25 cellular contexts compared by ENCODE assay signal in the genomic region with DNA sequence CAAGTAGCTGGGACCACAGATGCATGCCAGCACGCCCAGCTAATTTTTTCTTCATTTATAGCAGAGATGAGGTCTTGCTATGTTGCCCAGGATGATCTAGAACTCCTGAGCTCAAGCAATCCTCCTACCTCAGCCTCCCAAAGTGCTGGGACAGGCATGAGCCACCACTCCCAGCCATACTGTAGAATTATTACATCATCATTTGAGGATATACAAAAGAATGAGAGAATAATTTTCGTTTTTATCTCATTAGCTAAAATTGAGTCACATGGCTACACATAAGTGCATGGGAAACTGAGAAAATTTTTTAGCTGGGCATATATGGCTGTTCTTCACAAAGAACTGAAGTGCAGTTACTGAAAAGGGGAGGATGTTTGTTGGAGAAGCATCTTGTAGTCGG. TPM values are rescaled to one million over a fixed set of nuclear protein-coding genes. Genes with fewer than 3 reads are reported as not detected.
DNase-seq lines count a peak whose midpoint lies in the region; ATAC-seq and TF ChIP-seq lines count a peak whose summit lies in the region.
"Had no signal": no experiment of that assay in that cellular context is flagged by ENCODE, and none has a peak within 500 bp of the region (broad histone marks: within the 10 kb centered on the region; RNA-seq: fewer than 3 reads in every experiment).

No MANE protein-coding gene starts in this region.

- no peak overlapping the region for H2AK9ac ChIP-seq in IMR-90 (replicated peaks; ENCODE audit: low read depth, low read length, poor library complexity)

- no peak overlapping the region for H2BK5ac ChIP-seq in IMR-90 (ENCODE audit: low read depth, low read length, poor library complexity, severe bottlenecking)

- no peak overlapping the region for H3K14ac ChIP-seq in IMR-90 (replicated peaks; ENCODE audit: low read depth, low read length)

- no peak overlapping the region for H3K27ac ChIP-seq in IMR-90 (ENCODE audit: insufficient read depth, low read length)
- H3K27ac ChIP-seq: BLaER1 had no signal

- H2AFZ ChIP-seq in IMR-90 (replicated peaks; ENCODE audit: low read length, poor library complexity) = no peak overlapping the region

- DNase-seq in IMR-90 (no peak), COLO829 (ENCODE audit: low spot score) (no peak), NCI-H2107 (lab: John Stamatoyannopoulos, UW) (no peak), DMS153 treated with DMSO at 0.1 percent for 48 hours (lab: John Stamatoyannopoulos, UW; ENCODE audit: unreplicated experiment) (no peak)
- no peak for DNase-seq in central memory CD8-positive, alpha-beta T cell (ENCODE audit: low spot score in 2 of 2)
- DNase-seq: 8988T; ACHN; BE2C; C1 segment of cervical spinal cord; Caco-2; Calu3; CD4-positive, alpha-beta memory T cell; CD4-positive, CD25-positive, alpha-beta regulatory T cell; CD8-positive, alpha-beta memory T cell; DMS53; DMS79; DND-41; EL; GDM1 had no signal

- H3K9me1 ChIP-seq in IMR-90 (ENCODE audit: insufficient read depth, low read length) = peaks cover 3% of the 10 kb centered on the region; the same call in 1 of the 2 replicates

- in situ Hi-C loops in IMR-90 (cut with MboI; ENCODE audit: low sequenced_read_pairs) = no loop called here

- no peak for TF ChIP-seq POLR2A in IMR-90 (IDR thresholded peaks at IDR 0.05; ENCODE audit: low read depth, low read length)

- no peak overlapping the region for H4K8ac ChIP-seq in IMR-90 (ENCODE audit: low read depth in 2 of 2, low read length in 2 of 2)

- ATAC-seq in IMR-90 (ENCODE audit: low read depth) = no peak
- ATAC-seq in activated T-helper 17 cell treated with anti-CD3 and anti-CD28 coated beads, Interleukin-2, amount 50 U/mL, for 72 hours (replicated peaks) = no peak
- no peak for ATAC-seq in central memory CD8-positive, alpha-beta T cell (replicated peaks; ENCODE audit: extremely low read depth, poor library complexity, severe bottlenecking)
- ATAC-seq: GM12878 had no signal

- no peaks in the 10 kb centered on the region for H4K20me1 ChIP-seq in IMR-90 (ENCODE audit: insufficient read depth, low read length)
- H4K20me1 ChIP-seq: BLaER1 had no signal

- WGBS in IMR-90 (ENCODE audit: extremely low coverage in 2 of 2, insufficient read length in 1 of 2), 2 experiments = no CpG with 5 or more reads among the region's 3 CpGs

- no peaks in the 10 kb centered on the region for H3K4me1 ChIP-seq in IMR-90 (ENCODE audit: control insufficient read depth, insufficient read depth, low read length)
- H3K4me1 ChIP-seq: BE2C, BLaER1, Caco-2 had no signal

- POLR2A ChIA-PET in IMR-90 (lab: Charles Lee; ENCODE audit: unreplicated experiment) = no interaction called here

- H3K79me1 ChIP-seq in IMR-90 (ENCODE audit: low read depth in 1 of 2, low read length in 2 of 2) = peaks cover 12 to 19% of the 10 kb centered on the region in 2 experiments

- no peak overlapping the region for H3K4me3 ChIP-seq in IMR-90 (ENCODE audit: insufficient read depth, low read depth, low read length)
- H3K4me3 ChIP-seq: BLaER1, GM12878 had no signal

- H3K27ac Mint-ChIP-seq in activated T-helper 17 cell treated with anti-CD3 and anti-CD28 coated beads, Interleukin-2, amount 50 U/mL, for 72 hours = peak overlapping the region; percentile 4
- H3K27ac Mint-ChIP-seq in central memory CD8-positive, alpha-beta T cell (ENCODE audit: low read depth) = peak overlapping the region; percentile 45

- H3K9me3 Mint-ChIP-seq in activated T-helper 17 cell treated with anti-CD3 and anti-CD28 coated beads, Interleukin-2, amount 50 U/mL, for 72 hours = no peaks in the 10 kb centered on the region
- H3K9me3 Mint-ChIP-seq in central memory CD8-positive, alpha-beta T cell = no peaks in the 10 kb centered on the region
- H3K9me3 Mint-ChIP-seq: CD14-positive monocyte; CD4-positive, alpha-beta memory T cell; CD4-positive, CD25-positive, alpha-beta regulatory T cell; CD8-positive, alpha-beta memory T cell had no signal

- no peaks in the 10 kb centered on the region for H3K9me3 ChIP-seq in IMR-90 (ENCODE audit: control insufficient read depth, insufficient read depth, low read length)
- H3K9me3 ChIP-seq: BE2C, BLaER1, Caco-2 had no signal

- no peaks in the 10 kb centered on the region for H3K27me3 ChIP-seq in IMR-90 (ENCODE audit: control insufficient read depth, insufficient read depth, low read length)
- H3K27me3 ChIP-seq: BE2C, BLaER1 had no signal

- no peak overlapping the region for H2BK20ac ChIP-seq in IMR-90 (ENCODE audit: low read depth, low read length)

- no peak overlapping the region for H3K4me3 Mint-ChIP-seq in activated T-helper 17 cell treated with anti-CD3 and anti-CD28 coated beads, Interleukin-2, amount 50 U/mL, for 72 hours
- H3K4me3 Mint-ChIP-seq in central memory CD8-positive, alpha-beta T cell = no peak overlapping the region
- H3K4me3 Mint-ChIP-seq: CD14-positive monocyte; CD4-positive, alpha-beta memory T cell; CD4-positive, CD25-positive, alpha-beta regulatory T cell; CD8-positive, alpha-beta memory T cell had no signal

- no peak overlapping the region for H2AK5ac ChIP-seq in IMR-90 (ENCODE audit: low read depth, low read length)

- dilution Hi-C loops in IMR-90 (cut with HindIII; ENCODE audit: low sequenced_read_pairs, unreplicated experiment) = no loop called here

- TF ChIP-seq CTCF in IMR-90 (conservative IDR thresholded peaks at IDR 0.05; ENCODE audit: low read depth, low read length) = no peak

- intact Hi-C loops in IMR-90 (cut with micrococcal nuclease) = no loop called here

- no peak overlapping the region for H3K18ac ChIP-seq in IMR-90 (ENCODE audit: low read depth, low read length)

- H3K23ac ChIP-seq in IMR-90 (ENCODE audit: low read depth, low read length) = no peak overlapping the region

- H3K4me1 Mint-ChIP-seq in activated T-helper 17 cell treated with anti-CD3 and anti-CD28 coated beads, Interleukin-2, amount 50 U/mL, for 72 hours = no peaks in the 10 kb centered on the region
- H3K4me1 Mint-ChIP-seq in central memory CD8-positive, alpha-beta T cell = peaks cover 27% of the 10 kb centered on the region
- H3K4me1 Mint-ChIP-seq: CD14-positive monocyte had no signal

- no peak overlapping the region for H3K56ac ChIP-seq in IMR-90 (ENCODE audit: extremely low read depth, insufficient read depth, low read length)

- H2BK15ac ChIP-seq in IMR-90 (ENCODE audit: low read depth, low read length) = no peak overlapping the region

- peaks cover 23% of the 10 kb centered on the region for H3K36me3 ChIP-seq in IMR-90 (ENCODE audit: control insufficient read depth, insufficient read depth, low read length)
- H3K36me3 ChIP-seq: BE2C had no signal

- H3K27me3 Mint-ChIP-seq in activated T-helper 17 cell treated with anti-CD3 and anti-CD28 coated beads, Interleukin-2, amount 50 U/mL, for 72 hours = no peaks in the 10 kb centered on the region
- H3K27me3 Mint-ChIP-seq in central memory CD8-positive, alpha-beta T cell = no peaks in the 10 kb centered on the region
- H3K27me3 Mint-ChIP-seq: CD4-positive, alpha-beta memory T cell; CD4-positive, CD25-positive, alpha-beta regulatory T cell; CD8-positive, alpha-beta memory T cell had no signal

- no peak overlapping the region for H3K4ac ChIP-seq in IMR-90 (ENCODE audit: low read depth, low read length)

- peaks cover 54% of the 10 kb centered on the region for H3K36me3 Mint-ChIP-seq in activated T-helper 17 cell treated with anti-CD3 and anti-CD28 coated beads, Interleukin-2, amount 50 U/mL, for 72 hours (ENCODE audit: low read depth)
- peaks cover 34% of the 10 kb centered on the region for H3K36me3 Mint-ChIP-seq in central memory CD8-positive, alpha-beta T cell (ENCODE audit: insufficient read depth)

- no peak overlapping the region for H2BK120ac ChIP-seq in IMR-90 (ENCODE audit: low read depth, low read length)

- no TSS peak for BruUV-seq in IMR-90 (replicated peaks; lab: Mats Ljungman, UMichigan)

- no peak overlapping the region for H3K4me2 ChIP-seq in IMR-90 (ENCODE audit: low read depth, low read length)
- H3K4me2 ChIP-seq: BLaER1 had no signal

- H3K9ac ChIP-seq in IMR-90 (ENCODE audit: low read depth, low read length) = no peak overlapping the region
- H3K9ac ChIP-seq: BLaER1 had no signal

- TF ChIP-seq RAD21 in IMR-90 (IDR thresholded peaks at IDR 0.05; ENCODE audit: low read length) = no peak

- no peak overlapping the region for H4K91ac ChIP-seq in IMR-90 (ENCODE audit: insufficient read depth, low read depth, low read length)

- CTCF ChIA-PET in IMR-90 (lab: Yijun Ruan, JAX) = no interaction called here

- H4K5ac ChIP-seq in IMR-90 (ENCODE audit: low read depth, low read length) = no peak overlapping the region

TF ChIP-seq in IMR-90, 13 proteins besides CTCF, POLR2A, EP300 and RAD21:
- 0 out of 2 replicates have a peak, but pooled peaks have one; percentile 11 for TF ChIP-seq CEBPB (IDR thresholded peaks at IDR 0.05; ENCODE audit: low read depth, low read length)
- TF ChIP-seq, protein P1, sequence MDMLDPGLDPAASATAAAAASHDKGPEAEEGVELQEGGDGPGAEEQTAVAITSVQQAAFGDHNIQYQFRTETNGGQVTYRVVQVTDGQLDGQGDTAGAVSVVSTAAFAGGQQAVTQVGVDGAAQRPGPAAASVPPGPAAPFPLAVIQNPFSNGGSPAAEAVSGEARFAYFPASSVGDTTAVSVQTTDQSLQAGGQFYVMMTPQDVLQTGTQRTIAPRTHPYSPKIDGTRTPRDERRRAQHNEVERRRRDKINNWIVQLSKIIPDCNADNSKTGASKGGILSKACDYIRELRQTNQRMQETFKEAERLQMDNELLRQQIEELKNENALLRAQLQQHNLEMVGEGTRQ (IDR thresholded peaks at IDR 0.05; ENCODE audit: low read depth, low read length) = no peak

RNA-seq across cellular contexts. Expression of a gene that starts 21.2 kb away (rescaled TPM):
- 19.7 and 38.3 TPM in 2 replicates for total RNA-seq in IMR-90 (2012; rRNA removed)
- 14.2 and 19.1 TPM in 2 replicates for polyA plus RNA-seq in IMR-90 (2012; rRNA removed)
- 2.3 and 4.0 TPM in 2 replicates for polyA plus RNA-seq in IMR-90 (2012; cell fraction: cytosol; rRNA removed)
- polyA plus RNA-seq in IMR-90 (2012; cell fraction: nucleus; rRNA removed; ENCODE audit: low replicate concordance) = 13.0 and 19.9 TPM in 2 replicates
- total RNA-seq in activated T-helper 17 cell treated with anti-CD3 and anti-CD28 coated beads, Interleukin-2, amount 50 U/mL, for 72 hours = 10 to 100 TPM; 41.0 to 52.3 TPM

RNA-seq across cellular contexts. Expression of a gene that starts 55.0 kb away (rescaled TPM):
- under 0.01 TPM in 1 of 2 replicates, not detected in the other for total RNA-seq in IMR-90 (2012; rRNA removed)
- polyA plus RNA-seq in IMR-90 (2012; rRNA removed) = 0.06 TPM in 1 of 2 replicates, not detected in the other
- polyA plus RNA-seq in IMR-90 (2012; cell fraction: cytosol; rRNA removed) = 0.01 and 0.04 TPM in 2 replicates
- 0.08 TPM in 2 replicates for polyA plus RNA-seq in IMR-90 (2012; cell fraction: nucleus; rRNA removed; ENCODE audit: low replicate concordance)
- under 1 TPM in 1 of 2 donors, not detected in 1; 0.19 TPM for total RNA-seq in activated T-helper 17 cell treated with anti-CD3 and anti-CD28 coated beads, Interleukin-2, amount 50 U/mL, for 72 hours
- total RNA-seq: Caco-2, Calu3, G401, GM12878 had no signal
- polyA plus RNA-seq: AG04450; CD14-positive monocyte; CD4-positive, CD25-positive, alpha-beta regulatory T cell; CD8-positive, alpha-beta memory T cell; GM12878 had no signal
